Comparison of ENCODE assay signal across 18 cellular contexts in the genomic region with DNA sequence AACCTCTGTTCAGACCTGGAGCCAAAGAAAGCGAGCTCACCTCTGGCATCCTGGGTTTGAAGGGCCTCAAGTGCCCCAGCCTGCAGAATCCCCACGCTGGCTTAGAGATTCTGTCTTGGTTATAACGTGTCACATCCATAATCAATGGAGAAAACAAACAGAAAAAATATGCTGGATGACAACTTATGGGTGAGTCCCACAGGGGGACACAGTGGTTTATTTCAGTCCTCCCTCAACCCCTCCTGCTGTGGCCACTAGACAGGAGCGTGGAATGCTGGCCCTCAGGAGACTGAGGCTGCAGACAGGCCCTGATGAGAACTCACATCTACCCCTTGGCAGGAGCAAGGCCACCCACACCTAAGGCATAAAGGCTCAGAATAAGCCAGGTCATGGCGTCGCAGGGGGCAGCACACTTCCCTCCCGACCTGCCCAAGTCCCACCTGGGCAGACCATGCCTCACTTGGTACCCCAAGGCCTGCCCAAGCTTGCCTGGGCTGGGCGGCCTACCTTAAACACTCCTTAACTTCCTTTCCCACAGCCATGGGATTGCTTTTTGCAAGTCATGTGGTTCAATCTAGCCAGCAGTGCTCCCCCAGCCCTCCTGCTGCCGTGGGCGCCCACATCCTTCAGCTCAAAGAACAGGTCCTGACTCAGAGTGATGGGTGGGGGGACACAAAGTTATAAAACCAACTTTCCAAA. TPM values are rescaled to one million over a fixed set of nuclear protein-coding genes. Genes with fewer than 3 reads are reported as not detected.
A peak's percentile ranks its signal among the peaks of the same experiment; 100 is the strongest.
DNase-seq lines count a peak whose midpoint lies in the region; ATAC-seq and TF ChIP-seq lines count a peak whose summit lies in the region.
"Had no signal": no experiment of that assay in that cellular context is flagged by ENCODE, and none has a peak within 500 bp of the region (broad histone marks: within the 10 kb centered on the region; RNA-seq: fewer than 3 reads in every experiment).

No MANE protein-coding gene starts in this region.

- DNase-seq in activated naive CD4-positive, alpha-beta T cell treated with anti-CD3 and anti-CD28 coated beads for 36 hours = no peak
- no peak for DNase-seq in activated naive CD4-positive, alpha-beta T cell treated with Interleukin-2 at 50 U/mL for 16 hours
- no peak for DNase-seq in SJCRH30
- DNase-seq in brain microvascular endothelial cell = no peak
- DNase-seq in progenitor cell of endocrine pancreas (ENCODE audit: low spot score, unreplicated experiment) = no peak
- no peak for DNase-seq in NCI-H345 (lab: John Stamatoyannopoulos, UW)
- DNase-seq: activated CD4-positive, alpha-beta T cell treated with anti-CD3 and anti-CD28 coated beads for 1 hour; hippocampal formation; kidney glomerular epithelial cell; mucosa of descending colon; NCI-H1417 treated with DMSO at 0.1 percent for 48 hours; SHP77 treated with DMSO at 0.1 percent for 48 hours; small intestine; stimulated activated naive CD8-positive, alpha-beta T cell treated with anti-CD3 and anti-CD28 coated beads, Interleukin-15, amount 100 ng/mL, for 72 hours; T-helper 9 cell had no signal

- H3K4me3 ChIP-seq in SJCRH30 (no peak overlapping the region), brain microvascular endothelial cell (ENCODE audit: low read depth, low read length) (no peak overlapping the region)
- H3K4me3 ChIP-seq: mucosa of descending colon, vagina had no signal

- H3K36me3 ChIP-seq in SJCRH30 (peaks cover 42% of the 10 kb centered on the region), brain microvascular endothelial cell (replicated peaks) (peaks cover 20% of the 10 kb centered on the region)

- H3K4me1 ChIP-seq in SJCRH30 = peaks cover 40% of the 10 kb centered on the region

- peaks cover 18% of the 10 kb centered on the region for H3K4me1 Mint-ChIP-seq in activated naive CD4-positive, alpha-beta T cell treated with anti-CD3 and anti-CD28 coated beads for 36 hours (ENCODE audit: low read depth)
- H3K4me1 Mint-ChIP-seq in progenitor cell of endocrine pancreas (ENCODE audit: low read depth) = peaks cover 4% of the 10 kb centered on the region

- H3K27me3 ChIP-seq in SJCRH30 = no peaks in the 10 kb centered on the region
- H3K27me3 ChIP-seq in brain microvascular endothelial cell (replicated peaks) = no peaks in the 10 kb centered on the region
- H3K27me3 ChIP-seq: vagina had no signal

- no peak for TF ChIP-seq CTCF in brain microvascular endothelial cell (IDR thresholded peaks at IDR 0.05; ENCODE audit: low read depth, low read length, missing control alignments)
- TF ChIP-seq CTCF in progenitor cell of endocrine pancreas (IDR thresholded peaks at IDR 0.05; ENCODE audit: unreplicated experiment) = no peak

- in situ Hi-C loops in brain microvascular endothelial cell (cut with HindIII; ENCODE audit: low pct_ligation_motif_present, low sequenced_read_pairs) = no loop called here

- H3K36me3 Mint-ChIP-seq in activated naive CD4-positive, alpha-beta T cell treated with anti-CD3 and anti-CD28 coated beads for 36 hours (ENCODE audit: low read depth) = peaks cover 57% of the 10 kb centered on the region
- H3K36me3 Mint-ChIP-seq in progenitor cell of endocrine pancreas (ENCODE audit: insufficient read depth) = peaks cover 30% of the 10 kb centered on the region

- no peak overlapping the region for H3K4me3 Mint-ChIP-seq in activated naive CD4-positive, alpha-beta T cell treated with anti-CD3 and anti-CD28 coated beads for 36 hours
- H3K4me3 Mint-ChIP-seq in progenitor cell of endocrine pancreas (ENCODE audit: low read depth) = no peak overlapping the region
- H3K4me3 Mint-ChIP-seq: stimulated activated naive CD8-positive, alpha-beta T cell treated with anti-CD3 and anti-CD28 coated beads, Interleukin-15, amount 100 ng/mL, for 72 hours had no signal

- H3K27ac ChIP-seq in SJCRH30 = peak overlapping the region; percentile 96
- peak overlapping the region; percentile 82 for H3K27ac ChIP-seq in brain microvascular endothelial cell

- H3K9me3 ChIP-seq in SJCRH30 (replicated peaks) = no peaks in the 10 kb centered on the region; the same call in 1 of the 2 replicates
- H3K9me3 ChIP-seq: mucosa of descending colon, vagina had no signal

- ATAC-seq in HG03571 (IDR thresholded peaks at IDR 0.05; ENCODE audit: unreplicated experiment) (no peak), GM21367 (IDR thresholded peaks at IDR 0.05; ENCODE audit: unreplicated experiment) (no peak)

- CTCF ChIA-PET in activated naive CD4-positive, alpha-beta T cell treated with anti-CD3 and anti-CD28 coated beads for 36 hours (lab: Charles Lee) = interaction anchor here (1.9 kb wide), 1 partner anchor 12 kb away, joined by 9 read pairs; no protein-coding TSS in a partner anchor

- peak overlapping the region; percentile 24 for H3K27ac Mint-ChIP-seq in activated naive CD4-positive, alpha-beta T cell treated with anti-CD3 and anti-CD28 coated beads for 36 hours
- H3K27ac Mint-ChIP-seq in progenitor cell of endocrine pancreas = peak overlapping the region; percentile 50

- intact Hi-C loops in activated naive CD4-positive, alpha-beta T cell treated with anti-CD3 and anti-CD28 coated beads for 36 hours (cut with micrococcal nuclease) = no loop called here

- peaks cover 12% of the 10 kb centered on the region for H3K9me3 Mint-ChIP-seq in activated naive CD4-positive, alpha-beta T cell treated with anti-CD3 and anti-CD28 coated beads for 36 hours
- H3K9me3 Mint-ChIP-seq in progenitor cell of endocrine pancreas (ENCODE audit: low read depth) = no peaks in the 10 kb centered on the region

- no peaks in the 10 kb centered on the region for H3K27me3 Mint-ChIP-seq in activated naive CD4-positive, alpha-beta T cell treated with anti-CD3 and anti-CD28 coated beads for 36 hours (ENCODE audit: low read depth)
- no peaks in the 10 kb centered on the region for H3K27me3 Mint-ChIP-seq in progenitor cell of endocrine pancreas
- H3K27me3 Mint-ChIP-seq: stimulated activated naive CD8-positive, alpha-beta T cell treated with anti-CD3 and anti-CD28 coated beads, Interleukin-15, amount 100 ng/mL, for 72 hours had no signal

RNA-seq across cellular contexts. Expression of a gene that starts 19.9 kb away (rescaled TPM):
- total RNA-seq in activated naive CD4-positive, alpha-beta T cell treated with anti-CD3 and anti-CD28 coated beads for 36 hours = 100 to 1,000 TPM; 150 to 152 TPM
- total RNA-seq in SJCRH30 (2014; rRNA removed; shearing (Covaris generic)) = 306 and 322 TPM in 2 replicates
- total RNA-seq in progenitor cell of endocrine pancreas = 84.3 and 85.7 TPM in 2 replicates
